1 cellular context compared by ENCODE assay signal in genomic region chr12:117190210-117190781, GRCh38.
TF ChIP-seq lines count a peak whose summit lies in the region.

TSS of gene FBXO21 (minus strand) at chr12:117190470. CDS start at chr12:117190456, 14 bp downstream.

TF ChIP-seq in HepG2, 621 proteins besides CTCF, POLR2A, EP300 and RAD21 (continued from another document):
- TF ChIP-seq ZNF687 (CRISPR knock-in tag; IDR thresholded peaks at IDR 0.05): peak; percentile 81
- TF ChIP-seq CBFB (CRISPR knock-in tag; IDR thresholded peaks at IDR 0.05): 0 out of 2 replicates have a peak, but pooled peaks have one; percentile 19
- TF ChIP-seq FOXA1 (IDR thresholded peaks at IDR 0.05): no peak
- peak; percentile 14; the same call in 1 of the 2 replicates for TF ChIP-seq FOXA1 (CRISPR knock-in tag; IDR thresholded peaks at IDR 0.05)
- TF ChIP-seq TARDBP (CRISPR knock-in tag; IDR thresholded peaks at IDR 0.05): peak; percentile 52; the same call in 1 of the 2 replicates
- TF ChIP-seq FOXK1 (CRISPR knock-in tag; IDR thresholded peaks at IDR 0.05; ENCODE audit: borderline replicate concordance, low read depth): no peak
- no peak for TF ChIP-seq PRDM4 (CRISPR knock-in tag; IDR thresholded peaks at IDR 0.05; ENCODE audit: borderline replicate concordance)
- TF ChIP-seq MEF2D (CRISPR knock-in tag; IDR thresholded peaks at IDR 0.05): no peak
TF ChIP-seq in HepG2: peak in this region for 162.
